In the genomic region with DNA sequence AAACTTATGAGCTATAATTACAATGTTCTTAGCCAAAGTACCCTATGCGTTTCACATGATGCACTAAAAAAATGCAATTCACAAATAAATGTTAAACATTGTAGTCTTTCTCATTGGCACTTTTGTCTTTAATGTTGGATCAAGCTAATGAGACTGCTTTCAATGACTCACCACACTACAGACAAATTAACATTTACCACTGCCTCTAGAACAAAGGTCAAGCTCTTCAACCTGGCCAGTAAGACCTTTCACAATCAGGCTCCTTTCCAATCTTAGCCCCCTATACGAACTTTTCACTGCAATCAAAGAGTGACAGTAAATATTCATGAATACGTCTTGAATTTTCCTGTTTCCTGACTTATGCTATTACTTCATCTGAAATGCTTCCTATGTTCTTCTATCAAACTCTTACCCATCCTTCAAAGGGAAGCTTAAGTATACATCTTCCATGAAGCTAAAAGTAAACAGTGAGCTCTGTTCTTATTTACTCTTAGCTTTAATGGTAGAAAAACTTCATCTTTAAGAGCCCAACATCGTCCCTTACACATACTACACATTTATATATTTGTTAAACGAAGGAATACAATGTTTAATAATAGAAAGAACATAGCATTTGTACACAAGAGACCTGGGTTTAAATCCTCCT, we compare ENCODE assay signal across 1 cellular context.
TF ChIP-seq lines count a peak whose summit lies in the region.

No MANE protein-coding gene starts in this region.

TF ChIP-seq in liver, 16 proteins besides CTCF, POLR2A, EP300 and RAD21 (continued from another document):
- TF ChIP-seq, protein P1, sequence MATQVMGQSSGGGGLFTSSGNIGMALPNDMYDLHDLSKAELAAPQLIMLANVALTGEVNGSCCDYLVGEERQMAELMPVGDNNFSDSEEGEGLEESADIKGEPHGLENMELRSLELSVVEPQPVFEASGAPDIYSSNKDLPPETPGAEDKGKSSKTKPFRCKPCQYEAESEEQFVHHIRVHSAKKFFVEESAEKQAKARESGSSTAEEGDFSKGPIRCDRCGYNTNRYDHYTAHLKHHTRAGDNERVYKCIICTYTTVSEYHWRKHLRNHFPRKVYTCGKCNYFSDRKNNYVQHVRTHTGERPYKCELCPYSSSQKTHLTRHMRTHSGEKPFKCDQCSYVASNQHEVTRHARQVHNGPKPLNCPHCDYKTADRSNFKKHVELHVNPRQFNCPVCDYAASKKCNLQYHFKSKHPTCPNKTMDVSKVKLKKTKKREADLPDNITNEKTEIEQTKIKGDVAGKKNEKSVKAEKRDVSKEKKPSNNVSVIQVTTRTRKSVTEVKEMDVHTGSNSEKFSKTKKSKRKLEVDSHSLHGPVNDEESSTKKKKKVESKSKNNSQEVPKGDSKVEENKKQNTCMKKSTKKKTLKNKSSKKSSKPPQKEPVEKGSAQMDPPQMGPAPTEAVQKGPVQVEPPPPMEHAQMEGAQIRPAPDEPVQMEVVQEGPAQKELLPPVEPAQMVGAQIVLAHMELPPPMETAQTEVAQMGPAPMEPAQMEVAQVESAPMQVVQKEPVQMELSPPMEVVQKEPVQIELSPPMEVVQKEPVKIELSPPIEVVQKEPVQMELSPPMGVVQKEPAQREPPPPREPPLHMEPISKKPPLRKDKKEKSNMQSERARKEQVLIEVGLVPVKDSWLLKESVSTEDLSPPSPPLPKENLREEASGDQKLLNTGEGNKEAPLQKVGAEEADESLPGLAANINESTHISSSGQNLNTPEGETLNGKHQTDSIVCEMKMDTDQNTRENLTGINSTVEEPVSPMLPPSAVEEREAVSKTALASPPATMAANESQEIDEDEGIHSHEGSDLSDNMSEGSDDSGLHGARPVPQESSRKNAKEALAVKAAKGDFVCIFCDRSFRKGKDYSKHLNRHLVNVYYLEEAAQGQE (IDR thresholded peaks at IDR 0.05): no peak
- TF ChIP-seq JUND (IDR thresholded peaks at IDR 0.05) (peak; percentile 84 to 86), SP1 (IDR thresholded peaks at IDR 0.05) (peak; percentile 24), HNF4G (IDR thresholded peaks at IDR 0.05) (no peak), TAF1 (conservative IDR thresholded peaks at IDR 0.05) (no peak), GABPA (IDR thresholded peaks at IDR 0.05 in 1 of 2, conservative IDR thresholded peaks at IDR 0.05 in 1 of 2) (no peak), EGR1 (IDR thresholded peaks at IDR 0.05; ENCODE audit: low read depth in 2 of 2) (no peak), HNF4A (conservative IDR thresholded peaks at IDR 0.05) (peak; percentile 32 to 50), RXRA (IDR thresholded peaks at IDR 0.05) (peak; percentile 48 to 67), FOXA2 (IDR thresholded peaks at IDR 0.05) (peak; percentile 5), YY1 (IDR thresholded peaks at IDR 0.05) (peak; percentile 25), FOXA1 (IDR thresholded peaks at IDR 0.05) (no peak)
- TF ChIP-seq, protein P2, sequence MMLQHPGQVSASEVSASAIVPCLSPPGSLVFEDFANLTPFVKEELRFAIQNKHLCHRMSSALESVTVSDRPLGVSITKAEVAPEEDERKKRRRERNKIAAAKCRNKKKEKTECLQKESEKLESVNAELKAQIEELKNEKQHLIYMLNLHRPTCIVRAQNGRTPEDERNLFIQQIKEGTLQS (IDR thresholded peaks at IDR 0.05): no peak
- TF ChIP-seq, protein P3, sequence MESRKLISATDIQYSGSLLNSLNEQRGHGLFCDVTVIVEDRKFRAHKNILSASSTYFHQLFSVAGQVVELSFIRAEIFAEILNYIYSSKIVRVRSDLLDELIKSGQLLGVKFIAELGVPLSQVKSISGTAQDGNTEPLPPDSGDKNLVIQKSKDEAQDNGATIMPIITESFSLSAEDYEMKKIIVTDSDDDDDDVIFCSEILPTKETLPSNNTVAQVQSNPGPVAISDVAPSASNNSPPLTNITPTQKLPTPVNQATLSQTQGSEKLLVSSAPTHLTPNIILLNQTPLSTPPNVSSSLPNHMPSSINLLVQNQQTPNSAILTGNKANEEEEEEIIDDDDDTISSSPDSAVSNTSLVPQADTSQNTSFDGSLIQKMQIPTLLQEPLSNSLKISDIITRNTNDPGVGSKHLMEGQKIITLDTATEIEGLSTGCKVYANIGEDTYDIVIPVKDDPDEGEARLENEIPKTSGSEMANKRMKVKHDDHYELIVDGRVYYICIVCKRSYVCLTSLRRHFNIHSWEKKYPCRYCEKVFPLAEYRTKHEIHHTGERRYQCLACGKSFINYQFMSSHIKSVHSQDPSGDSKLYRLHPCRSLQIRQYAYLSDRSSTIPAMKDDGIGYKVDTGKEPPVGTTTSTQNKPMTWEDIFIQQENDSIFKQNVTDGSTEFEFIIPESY (IDR thresholded peaks at IDR 0.05): no peak
- TF ChIP-seq, protein P4, sequence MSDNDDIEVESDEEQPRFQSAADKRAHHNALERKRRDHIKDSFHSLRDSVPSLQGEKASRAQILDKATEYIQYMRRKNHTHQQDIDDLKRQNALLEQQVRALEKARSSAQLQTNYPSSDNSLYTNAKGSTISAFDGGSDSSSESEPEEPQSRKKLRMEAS (IDR thresholded peaks at IDR 0.05): no peak
TF ChIP-seq in liver: peak in this region for 6.
